Comparison of ENCODE assay signal across 31 cellular contexts in genomic region chr14:23590198-23590597, GRCh38. TPM values are rescaled to one million over a fixed set of nuclear protein-coding genes. Genes with fewer than 3 reads are reported as not detected.
"Had no signal": no experiment of that assay in that cellular context is flagged by ENCODE, and none has a peak within 500 bp of the region (broad histone marks: within the 10 kb centered on the region; RNA-seq: fewer than 3 reads in every experiment).

No MANE protein-coding gene starts in this region.

- H3K4me1 ChIP-seq: foreskin keratinocyte, neural progenitor cell, prostate gland, vagina had no signal

- H3K9me3 Mint-ChIP-seq: stimulated activated memory B cell treated with anti-CD40 and anti-IgM and Interleukin-4, amounts not matched to agents 10 μg/mL and 1 μg/mL and 100 μg/mL, for 72 hours; stimulated activated naive CD8-positive, alpha-beta T cell treated with anti-CD3 and anti-CD28 coated beads, Interleukin-15, Interleukin-2, amounts not matched to agents 100 ng/mL and 50 ng/mL, for 24 hours had no signal

- H3K36me3 ChIP-seq: esophagus muscularis mucosa, gastroesophageal sphincter, heart left ventricle, left lung, neural progenitor cell, prostate gland, right atrium auricular region, spleen, thoracic aorta, transverse colon, upper lobe of right lung, vagina had no signal

- H3K4me3 ChIP-seq: coronary artery, esophagus muscularis mucosa, gastroesophageal sphincter, heart left ventricle, hepatocyte, left lung, neural progenitor cell, prostate gland, right atrium auricular region, skin epidermis, spleen, thoracic aorta, transverse colon, upper lobe of right lung, vagina had no signal

- H3K9me3 ChIP-seq: esophagus muscularis mucosa, gastroesophageal sphincter, heart left ventricle, left lung, prostate gland, right atrium auricular region, spleen, thoracic aorta, transverse colon, upper lobe of right lung, vagina had no signal

- H3K27me3 ChIP-seq: hepatocyte, left lung, neural progenitor cell, right atrium auricular region, upper lobe of right lung, vagina had no signal

- ATAC-seq: foreskin keratinocyte; gastroesophageal sphincter; naive thymus-derived CD4-positive, alpha-beta T cell; stimulated activated memory B cell treated with anti-CD40 and anti-IgM and Interleukin-4, amounts not matched to agents 10 μg/mL and 1 μg/mL and 100 μg/mL, for 72 hours had no signal

- H3K27ac Mint-ChIP-seq: neural progenitor cell; stimulated activated memory B cell treated with anti-CD40 and anti-IgM and Interleukin-4, amounts not matched to agents 10 μg/mL and 1 μg/mL and 100 μg/mL, for 72 hours; stimulated activated naive CD8-positive, alpha-beta T cell treated with anti-CD3 and anti-CD28 coated beads, Interleukin-15, Interleukin-2, amounts not matched to agents 100 ng/mL and 50 ng/mL, for 24 hours had no signal

- H3K27ac ChIP-seq: coronary artery, esophagus muscularis mucosa, foreskin keratinocyte, gastroesophageal sphincter, heart left ventricle, hepatocyte, left lung, neural progenitor cell, parathyroid adenoma, prostate gland, right atrium auricular region, skin epidermis, spleen, thoracic aorta, transverse colon, upper lobe of right lung, vagina had no signal

- FAIRE-seq: endothelial cell of umbilical vein, kidney had no signal

- H3K36me3 Mint-ChIP-seq: naive thymus-derived CD4-positive, alpha-beta T cell; neural progenitor cell; stimulated activated memory B cell treated with anti-CD40 and anti-IgM and Interleukin-4, amounts not matched to agents 10 μg/mL and 1 μg/mL and 100 μg/mL, for 72 hours had no signal

- H3K4me3 Mint-ChIP-seq: naive thymus-derived CD4-positive, alpha-beta T cell; nephron; neural progenitor cell; stimulated activated memory B cell treated with anti-CD40 and anti-IgM and Interleukin-4, amounts not matched to agents 10 μg/mL and 1 μg/mL and 100 μg/mL, for 72 hours; stimulated activated naive CD8-positive, alpha-beta T cell treated with anti-CD3 and anti-CD28 coated beads, Interleukin-15, Interleukin-2, amounts not matched to agents 100 ng/mL and 50 ng/mL, for 24 hours had no signal

- H3K9ac ChIP-seq: neural progenitor cell, parathyroid adenoma had no signal

- DNase-seq: dermis blood vessel endothelial cell; effector memory CD4-positive, alpha-beta T cell; foreskin keratinocyte; heart left ventricle; kidney; left lung; mesenchymal stem cell; midbrain; naive thymus-derived CD4-positive, alpha-beta T cell; spleen; stimulated activated CD4-positive, alpha-beta T cell treated with anti-CD3 and anti-CD28 coated beads, Interleukin-4, amount 100 ng/mL, for 4 hours; transverse colon; upper lobe of right lung had no signal

- H3K4me2 ChIP-seq: hepatocyte, neural progenitor cell had no signal

- H3K79me2 ChIP-seq: hepatocyte, parathyroid adenoma had no signal

RNA-seq across cellular contexts. Expression of gene JPH4, which starts 11.6 kb away (rescaled TPM):
- total RNA-seq: dermis blood vessel endothelial cell, endothelial cell of umbilical vein, fibroblast of lung, foreskin keratinocyte, lung microvascular endothelial cell, osteoblast had no signal
- polyA plus RNA-seq: fibroblast of lung, foreskin keratinocyte had no signal

RNA-seq across cellular contexts. Expression of gene ZFHX2, which starts 38.6 kb away (rescaled TPM):
- polyA plus RNA-seq: fibroblast of lung; naive thymus-derived CD4-positive, alpha-beta T cell had no signal

RNA-seq across cellular contexts. Expression of gene DHRS2, which starts 46.0 kb away (rescaled TPM):
- total RNA-seq: endothelial cell of umbilical vein, fibroblast of lung, right atrium auricular region, thoracic aorta, transverse colon had no signal
